ENCODE assay signal across 33 cellular contexts in the genomic region with DNA sequence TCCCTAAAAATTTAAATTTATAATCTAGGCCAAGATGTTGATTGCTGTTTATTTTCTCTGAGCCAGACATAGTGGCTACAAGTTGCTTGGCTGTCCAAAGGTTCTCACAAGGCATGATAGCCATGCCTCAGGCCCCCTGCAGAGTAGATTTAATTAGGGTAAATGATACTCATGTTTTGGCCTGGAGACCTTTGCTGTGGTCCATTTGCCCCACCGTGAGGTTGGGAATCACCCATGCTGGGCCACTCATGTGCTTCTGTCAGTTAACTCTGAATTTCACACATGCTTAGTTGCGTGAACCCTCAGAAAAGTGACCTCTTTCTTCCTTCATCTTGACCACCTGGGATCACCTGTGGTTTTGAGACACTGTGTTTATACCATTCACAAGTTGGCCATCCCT.
"Had no signal": no experiment of that assay in that cellular context is flagged by ENCODE, and none has a peak within 500 bp of the region (broad histone marks: within the 10 kb centered on the region; RNA-seq: fewer than 3 reads in every experiment).

No MANE protein-coding gene starts in this region.

- H3K4me3 Mint-ChIP-seq: activated B cell treated with CpG ODN at 0.5 μM for 24 hours; activated CD4-positive, alpha-beta memory T cell treated with anti-CD3 and anti-CD28 coated beads for 36 hours; activated CD4-positive, alpha-beta T cell treated with anti-CD3 and anti-CD28 coated beads, Interleukin-2, amount 10 ng/mL, durations not matched to agents 24 days and 14 days; activated CD8-positive, alpha-beta T cell treated with anti-CD3 and anti-CD28 coated beads for 36 hours; activated naive CD4-positive, alpha-beta T cell treated with anti-CD3 and anti-CD28 coated beads for 36 hours; activated naive CD8-positive, alpha-beta T cell treated with anti-CD3 and anti-CD28 coated beads for 36 hours; activated T-cell treated with anti-CD3 and anti-CD28 coated beads, Interleukin-2, amount 50 U/mL, for 4 hours; activated T-cell treated with anti-CD3 and anti-CD28 coated beads, Interleukin-2, amount 50 U/mL, for 72 hours; activated T-helper 1 cell treated with anti-CD3 and anti-CD28 coated beads, Interleukin-12 subunit alpha, Interleukin-12 subunit beta, Interleukin-2, Interleukin-4 antibody, amounts not matched to agents 30 ng/mL and 10 ng/mL and 1 ng/mL, durations not matched to agents 14 hours and 24 hours and 36 hours; activated T-helper 17 cell treated with anti-CD3 and anti-CD28 coated beads, Interleukin-2, amount 50 U/mL, for 72 hours; T-helper 1 cell treated with Interleukin-12 subunit alpha and Interleukin-12 subunit beta and Interleukin-4 antibody, amounts not matched to agents 30 μg/mL and 1 μg/mL, for 36 hours; T-helper 2 cell treated with Interferon-gamma antibody and Interleukin-4, amounts not matched to agents 5 μg/mL and 100 μg/mL, for 36 hours had no signal

- H3K36me3 ChIP-seq: adrenal gland had no signal

- H3K4me1 Mint-ChIP-seq: activated B cell treated with CpG ODN at 0.5 μM for 24 hours; activated CD4-positive, alpha-beta T cell treated with anti-CD3 and anti-CD28 coated beads, Interleukin-2, amount 10 ng/mL, durations not matched to agents 24 days and 14 days; activated naive CD8-positive, alpha-beta T cell treated with anti-CD3 and anti-CD28 coated beads for 36 hours; activated T-helper 17 cell treated with anti-CD3 and anti-CD28 coated beads, Interleukin-2, amount 50 U/mL, for 72 hours had no signal

- ATAC-seq: activated CD8-positive, alpha-beta T cell treated with anti-CD3 and anti-CD28 coated beads for 36 hours; activated naive CD4-positive, alpha-beta T cell treated with anti-CD3 and anti-CD28 coated beads, Interleukin-2, amount 50 U/mL, for 72 hours; activated T-cell treated with anti-CD3 and anti-CD28 coated beads, Interleukin-2, amount 50 U/mL, for 4 hours; activated T-cell treated with anti-CD3 and anti-CD28 coated beads, Interleukin-2, amount 50 U/mL, for 72 hours; activated T-helper 17 cell treated with anti-CD3 and anti-CD28 coated beads, Interleukin-2, amount 50 U/mL, for 72 hours; body of pancreas had no signal

- DNase-seq: activated B cell treated with CpG ODN at 0.5 μM for 24 hours; activated CD4-positive, alpha-beta memory T cell treated with anti-CD3 and anti-CD28 coated beads for 36 hours; activated CD4-positive, alpha-beta T cell treated with anti-CD3 and anti-CD28 coated beads for 4 hours; activated CD4-positive, alpha-beta T cell treated with anti-CD3 and anti-CD28 coated beads, Interleukin-2, amount 10 ng/mL, durations not matched to agents 24 days and 14 days; activated CD4-positive, alpha-beta T cell treated with anti-CD3 and anti-CD28 coated beads, Interleukin-2, amount 50 U/mL, for 1 hour; activated CD4-positive, alpha-beta T cell treated with anti-CD3 and anti-CD28 coated beads, Interleukin-2, amount 50 U/mL, for 4 hours; activated CD4-positive, CD25-positive, alpha-beta regulatory T cell treated with anti-CD3 and anti-CD28 coated beads, Interleukin-2, amount 50 U/mL, for 72 hours; activated CD8-positive, alpha-beta memory T cell treated with anti-CD3 and anti-CD28 coated beads, Interleukin-2, amount 50 U/mL, for 4 hours; activated CD8-positive, alpha-beta T cell treated with anti-CD3 and anti-CD28 coated beads for 36 hours; activated effector memory CD4-positive, alpha-beta T cell treated with anti-CD3 and anti-CD28 coated beads, Interleukin-2, amount 50 U/mL, for 16 hours; activated gamma-delta T cell treated with Interleukin-2 at 50 U/mL for 16 hours; activated naive CD4-positive, alpha-beta T cell; activated naive CD4-positive, alpha-beta T cell treated with anti-CD3 and anti-CD28 coated beads for 36 hours; activated naive CD4-positive, alpha-beta T cell treated with anti-CD3 and anti-CD28 coated beads, Interleukin-2, amount 50 U/mL, for 16 hours; activated naive CD8-positive, alpha-beta T cell treated with anti-CD3 and anti-CD28 coated beads for 36 hours; activated T-cell treated with anti-CD3 and anti-CD28 coated beads for 4 hours; activated T-cell treated with anti-CD3 and anti-CD28 coated beads, Interleukin-2, amount 50 U/mL, for 1 hour; activated T-cell treated with anti-CD3 and anti-CD28 coated beads, Interleukin-2, amount 50 U/mL, for 4 hours; activated T-cell treated with anti-CD3 and anti-CD28 coated beads, Interleukin-2, amount 50 U/mL, for 72 hours; adrenal gland; amniotic stem cell; aorta; body of pancreas; central memory CD4-positive, alpha-beta T cell; T-helper 1 cell; T-helper 2 cell; T-helper 9 cell had no signal

- H3K27me3 ChIP-seq: adrenal gland, body of pancreas had no signal

- H3K4me1 ChIP-seq: adrenal gland, body of pancreas had no signal

- H3K27ac Mint-ChIP-seq: activated B cell treated with CpG ODN at 0.5 μM for 24 hours; activated CD4-positive, alpha-beta memory T cell treated with anti-CD3 and anti-CD28 coated beads for 36 hours; activated CD4-positive, alpha-beta T cell treated with anti-CD3 and anti-CD28 coated beads, Interleukin-2, amount 10 ng/mL, durations not matched to agents 24 days and 14 days; activated CD8-positive, alpha-beta T cell treated with anti-CD3 and anti-CD28 coated beads for 36 hours; activated naive CD4-positive, alpha-beta T cell treated with anti-CD3 and anti-CD28 coated beads for 36 hours; activated naive CD4-positive, alpha-beta T cell treated with anti-CD3 and anti-CD28 coated beads, Interleukin-2, amount 50 U/mL, for 72 hours; activated naive CD8-positive, alpha-beta T cell treated with anti-CD3 and anti-CD28 coated beads for 36 hours; activated T-cell treated with anti-CD3 and anti-CD28 coated beads, Interleukin-2, amount 50 U/mL, for 72 hours; activated T-helper 1 cell treated with anti-CD3 and anti-CD28 coated beads, Interleukin-12 subunit alpha, Interleukin-12 subunit beta, Interleukin-2, Interleukin-4 antibody, amounts not matched to agents 30 ng/mL and 10 ng/mL and 1 ng/mL, durations not matched to agents 14 hours and 24 hours and 36 hours; activated T-helper 17 cell treated with anti-CD3 and anti-CD28 coated beads, Interleukin-2, amount 50 U/mL, for 72 hours; T-helper 1 cell treated with Interleukin-12 subunit alpha and Interleukin-12 subunit beta and Interleukin-4 antibody, amounts not matched to agents 30 μg/mL and 1 μg/mL, for 36 hours; T-helper 2 cell treated with Interferon-gamma antibody and Interleukin-4, amounts not matched to agents 5 μg/mL and 100 μg/mL, for 36 hours had no signal

- H3K4me3 ChIP-seq: adrenal gland, body of pancreas had no signal

- H3K27me3 Mint-ChIP-seq: activated naive CD8-positive, alpha-beta T cell treated with anti-CD3 and anti-CD28 coated beads for 36 hours had no signal

- H3K9me3 ChIP-seq: adrenal gland, body of pancreas had no signal

- H3K27ac ChIP-seq: adrenal gland, body of pancreas, VCaP had no signal
